Comparison of ENCODE assay signal across 25 cellular contexts in the genomic region with DNA sequence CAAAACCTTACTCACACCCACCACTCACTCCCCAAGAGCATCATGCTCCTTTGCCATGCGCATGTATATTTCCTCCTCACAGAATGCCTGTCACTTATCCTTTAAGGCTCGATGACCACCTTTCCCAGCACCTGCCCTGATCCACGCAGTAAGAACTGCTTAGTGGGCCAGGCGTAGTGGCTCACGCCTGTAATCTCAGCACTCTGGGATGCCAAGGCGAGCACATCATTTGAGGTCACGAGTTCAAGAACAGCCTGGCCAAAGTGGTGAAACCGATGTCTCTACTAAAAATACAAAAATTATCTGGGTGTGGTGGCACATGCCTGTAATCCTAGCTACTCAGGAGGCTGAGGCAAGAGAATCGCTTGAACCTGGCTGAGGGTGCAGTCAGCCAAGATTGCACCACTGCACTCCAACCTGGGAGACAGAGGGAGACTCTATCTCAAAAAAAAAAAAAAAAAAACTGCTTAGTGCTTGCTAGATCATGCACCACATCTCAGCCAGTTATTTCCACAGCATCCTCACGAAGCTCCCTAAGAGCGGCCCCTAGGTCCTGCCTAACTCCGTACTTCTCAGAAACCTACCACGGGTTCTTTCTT. TPM values are rescaled to one million over a fixed set of nuclear protein-coding genes. Genes with fewer than 3 reads are reported as not detected.
A peak's percentile ranks its signal among the peaks of the same experiment; 100 is the strongest.
DNase-seq lines count a peak whose midpoint lies in the region; ATAC-seq and TF ChIP-seq lines count a peak whose summit lies in the region.
"Had no signal": no experiment of that assay in that cellular context is flagged by ENCODE, and none has a peak within 500 bp of the region (broad histone marks: within the 10 kb centered on the region; RNA-seq: fewer than 3 reads in every experiment).

No MANE protein-coding gene starts in this region.

- intact Hi-C loops in gastrocnemius medialis (cut with DNase I; ENCODE audit: low total_unique reads): no loop called here

- no peaks in the 10 kb centered on the region for H3K27me3 Mint-ChIP-seq in central memory CD8-positive, alpha-beta T cell
- no peaks in the 10 kb centered on the region for H3K27me3 Mint-ChIP-seq in neural crest cell (ENCODE audit: low read depth)

- no peaks in the 10 kb centered on the region for H3K9me3 Mint-ChIP-seq in central memory CD8-positive, alpha-beta T cell
- H3K9me3 Mint-ChIP-seq in neural crest cell: no peaks in the 10 kb centered on the region
- H3K9me3 Mint-ChIP-seq: HFFc6 had no signal

- no peaks in the 10 kb centered on the region for H3K9me3 ChIP-seq in BLaER1 treated with 17β-estradiol and CSF1 and Interleukin-3, amounts not matched to agents 10 nM and 100 nM (replicated peaks in 1 of 11)
- H3K9me3 ChIP-seq in gastrocnemius medialis (no peaks in the 10 kb centered on the region), GM23248 (ENCODE audit: low read depth) (no peaks in the 10 kb centered on the region)
- H3K9me3 ChIP-seq: BE2C, HAP-1, MG63, SJCRH30 had no signal

- H3K4me3 Mint-ChIP-seq in central memory CD8-positive, alpha-beta T cell: no peak overlapping the region
- H3K4me3 Mint-ChIP-seq in neural crest cell: no peak overlapping the region
- H3K4me3 Mint-ChIP-seq: HFFc6 had no signal

- H3K4me3 ChIP-seq in BLaER1 treated with 17β-estradiol and CSF1 and Interleukin-3, amounts not matched to agents 10 nM and 100 nM: no peak overlapping the region
- no peak overlapping the region for H3K4me3 ChIP-seq in gastrocnemius medialis
- H3K4me3 ChIP-seq in GM23248: no peak overlapping the region
- H3K4me3 ChIP-seq: HAP-1, MG63, PC-9, SJCRH30 had no signal

- H3K79me2 ChIP-seq in GM23248 (ENCODE audit: insufficient read depth): peaks cover 100% of the 10 kb centered on the region

- 96 to 97% methylated on average over 13 of the region's 13 CpGs for WGBS in GM23248 (ENCODE audit: low coverage in 1 of 2, low lambda C conversion rate in 2 of 2, missing lambda C conversion rate in 2 of 2), 2 experiments

- peaks cover 3% of the 10 kb centered on the region for H3K36me3 Mint-ChIP-seq in central memory CD8-positive, alpha-beta T cell (ENCODE audit: insufficient read depth)
- no peaks in the 10 kb centered on the region for H3K36me3 Mint-ChIP-seq in neural crest cell (ENCODE audit: low read depth)

- DNase-seq in central memory CD8-positive, alpha-beta T cell (ENCODE audit: low spot score in 2 of 2): no peak
- DNase-seq in neural crest cell (ENCODE audit: low read depth, low spot score) (no peak), gastrocnemius medialis (peak; percentile 39 to 81), EL (no peak), GM23248 (no peak), NCI-H2029 (lab: John Stamatoyannopoulos, UW) (no peak)
- DNase-seq: 8988T, ACHN, BE2C, DMS153, GOT3, HFFc6, KG1, MG63, NCI-H1105 treated with DMSO at 0.1 percent for 48 hours, NCI-H146, NCI-H1930, NCI-H2227 treated with DMSO at 0.1 percent for 48 hours, NCI-H526 treated with DMSO at 0.1 percent for 48 hours, PC-9, SJCRH30 had no signal

- H3K27me3 ChIP-seq in BLaER1 treated with 17β-estradiol and CSF1 and Interleukin-3, amounts not matched to agents 10 nM and 100 nM: no peaks in the 10 kb centered on the region
- H3K27me3 ChIP-seq in gastrocnemius medialis (no peaks in the 10 kb centered on the region), GM23248 (replicated peaks; ENCODE audit: insufficient read depth) (no peaks in the 10 kb centered on the region)
- H3K27me3 ChIP-seq: BE2C, MG63, SJCRH30 had no signal

- H3F3A ChIP-seq in GM23248 (ENCODE audit: insufficient read depth): no peaks in the 10 kb centered on the region

- no peaks in the 10 kb centered on the region for H3K9me2 ChIP-seq in GM23248 (ENCODE audit: insufficient read depth)

- peaks cover 37% of the 10 kb centered on the region for H3K4me1 Mint-ChIP-seq in central memory CD8-positive, alpha-beta T cell
- H3K4me1 Mint-ChIP-seq in neural crest cell: peaks cover 44% of the 10 kb centered on the region

- no peak overlapping the region for H3K9ac ChIP-seq in BLaER1 treated with 17β-estradiol and CSF1 and Interleukin-3, amounts not matched to agents 10 nM and 100 nM
- H3K9ac ChIP-seq in GM23248: no peak overlapping the region

- no peak for TF ChIP-seq POLR2A in gastrocnemius medialis (IDR thresholded peaks at IDR 0.05)

- no peaks in the 10 kb centered on the region; a peak in 1 of 22 replicates for H3K36me3 ChIP-seq in BLaER1 treated with 17β-estradiol and CSF1 and Interleukin-3, amounts not matched to agents 10 nM and 100 nM
- H3K36me3 ChIP-seq in gastrocnemius medialis: no peaks in the 10 kb centered on the region
- no peaks in the 10 kb centered on the region for H3K36me3 ChIP-seq in GM23248 (ENCODE audit: low read depth)
- H3K36me3 ChIP-seq: BE2C, HAP-1, MG63, SJCRH30 had no signal

- no peak for ATAC-seq in central memory CD8-positive, alpha-beta T cell (replicated peaks; ENCODE audit: extremely low read depth, poor library complexity, severe bottlenecking)
- ATAC-seq in gastrocnemius medialis (peak; percentile 81 to 83), GM19455 (IDR thresholded peaks at IDR 0.05; ENCODE audit: unreplicated experiment) (no peak)
- ATAC-seq: Right ventricle myocardium inferior had no signal

- H2AFZ ChIP-seq in GM23248: no peak overlapping the region
- H2AFZ ChIP-seq: PC-9 had no signal

- peak overlapping the region; percentile 33 for H3K27ac Mint-ChIP-seq in central memory CD8-positive, alpha-beta T cell (ENCODE audit: low read depth)
- peak overlapping the region; percentile 39 for H3K27ac Mint-ChIP-seq in neural crest cell (ENCODE audit: unreplicated experiment)
- H3K27ac Mint-ChIP-seq: HFFc6 had no signal

- peaks cover 0 to 80% (median 13%) of the 10 kb centered on the region in 11 experiments; a peak in 10 of 22 replicates for H4K20me1 ChIP-seq in BLaER1 treated with 17β-estradiol and CSF1 and Interleukin-3, amounts not matched to agents 10 nM and 100 nM
- H4K20me1 ChIP-seq in GM23248 (ENCODE audit: insufficient read depth): no peaks in the 10 kb centered on the region; the same call in 1 of the 2 replicates

- in situ Hi-C loops in gastrocnemius medialis (cut with MboI; ENCODE audit: low sequenced_read_pairs in 4 of 4) (no loop called here), GM23248 (cut with MboI) (no loop called here)

- peaks cover 15 to 57% (median 39%) of the 10 kb centered on the region in 10 experiments for H3K4me1 ChIP-seq in BLaER1 treated with 17β-estradiol and CSF1 and Interleukin-3, amounts not matched to agents 10 nM and 100 nM
- H3K4me1 ChIP-seq in gastrocnemius medialis (peaks cover 6 to 37% of the 10 kb centered on the region in 2 donors), GM23248 (ENCODE audit: insufficient read depth) (no peaks in the 10 kb centered on the region)
- H3K4me1 ChIP-seq: BE2C, HAP-1 had no signal

- TF ChIP-seq CTCF in neural crest cell (conservative IDR thresholded peaks at IDR 0.05) (no peak), gastrocnemius medialis (IDR thresholded peaks at IDR 0.05 in 4 of 5, conservative IDR thresholded peaks at IDR 0.05 in 1 of 5) (no peak)

- no peak overlapping the region; a peak in 2 of 22 replicates for H3K27ac ChIP-seq in BLaER1 treated with 17β-estradiol and CSF1 and Interleukin-3, amounts not matched to agents 10 nM and 100 nM
- H3K27ac ChIP-seq in gastrocnemius medialis (peak overlapping the region in 2 of 4 donors; percentile 13 to 54), GM23248 (no peak overlapping the region)
- H3K27ac ChIP-seq: PC-9, SJCRH30 had no signal

- H3K4me2 ChIP-seq in BLaER1 treated with 17β-estradiol and CSF1 and Interleukin-3, amounts not matched to agents 10 nM and 100 nM: peak overlapping the region in 7 of 11 experiments; percentile 24 to 87 (median 50); a peak in 7 of 22 replicates
- H3K4me2 ChIP-seq in GM23248 (ENCODE audit: unreplicated experiment): no peak overlapping the region
- H3K4me2 ChIP-seq: PC-9 had no signal

RNA-seq across cellular contexts. Expression of a gene that starts 37.3 kb away (rescaled TPM):
- total RNA-seq in neural crest cell (24.1 and 28.7 TPM in 2 replicates), gastrocnemius medialis (10 to 100 TPM; 14.3 to 20.2 (median 16.7) TPM)
- 45.5 and 47.1 TPM in 2 replicates for total RNA-seq in GM23248 (2014; rRNA removed; shearing (Covaris generic))
- polyA plus RNA-seq in GM23248 (2016; fragmentation: Nextera tagmentation; extraction: Ambion mirVana): 33.3 and 34.2 TPM in 2 replicates

Comparison
In these comparisons a context has a peak if more than half of its experiments do, and no peak if none do; other contexts are left out.
1. ATAC-seq: peak in gastrocnemius medialis (2 of 2); none in central memory CD8-positive, alpha-beta T cell (single experiment) and GM19455 (single experiment).
2. DNase-seq: peak in gastrocnemius medialis (2 of 2); none in central memory CD8-positive, alpha-beta T cell (0 of 2), neural crest cell (single experiment), EL (single experiment), GM23248 (single experiment) and NCI-H2029 (single experiment).